Comparison of ENCODE assay signal across 1 cellular context in genomic region chr18:49490246-49490762, GRCh38.
TF ChIP-seq lines count a peak whose summit lies in the region.

No MANE protein-coding gene starts in this region.

TF ChIP-seq in HCT116, 20 proteins besides CTCF, POLR2A, EP300 and RAD21 (continued from another document):
- TF ChIP-seq REST (IDR thresholded peaks at IDR 0.05; ENCODE audit: low read depth), result no peak
